In the genomic region with DNA sequence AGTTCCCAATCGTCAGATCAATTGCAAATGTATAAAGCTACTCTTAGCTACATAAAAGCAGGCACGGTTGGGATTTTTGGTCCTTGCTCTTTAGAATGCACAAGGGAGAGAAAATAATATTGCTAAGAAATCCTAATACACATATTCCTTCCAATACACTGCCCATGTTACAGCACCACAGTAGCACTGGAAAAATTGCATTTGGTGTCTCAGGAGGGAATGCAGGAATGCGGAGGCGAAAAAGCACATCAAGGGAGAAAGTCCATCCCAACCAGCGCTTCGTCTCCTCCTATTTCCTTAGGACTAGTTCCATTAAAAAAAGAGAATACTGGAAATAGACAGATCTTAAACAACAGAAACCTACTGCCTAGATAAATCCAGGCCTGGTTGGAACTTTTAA, we compare ENCODE assay signal across 28 cellular contexts. TPM values are rescaled to one million over a fixed set of nuclear protein-coding genes. Genes with fewer than 3 reads are reported as not detected.
"Had no signal": no experiment of that assay in that cellular context is flagged by ENCODE, and none has a peak within 500 bp of the region (broad histone marks: within the 10 kb centered on the region; RNA-seq: fewer than 3 reads in every experiment).

No MANE protein-coding gene starts in this region.

- H3K9ac ChIP-seq: KMS-11 had no signal

- H3K4me1 Mint-ChIP-seq: activated naive CD4-positive, alpha-beta T cell treated with anti-CD3 and anti-CD28 coated beads, Interleukin-2, amount 50 U/mL, for 24 hours had no signal

- H3K27me3 ChIP-seq: breast epithelium had no signal

- H3K4me1 ChIP-seq: breast epithelium had no signal

- H3K27me3 Mint-ChIP-seq: activated naive CD4-positive, alpha-beta T cell treated with anti-CD3 and anti-CD28 coated beads, Interleukin-2, amount 50 U/mL, for 24 hours had no signal

- H3K27ac Mint-ChIP-seq: activated CD8-positive, alpha-beta T cell treated with anti-CD3 and anti-CD28 coated beads, Interleukin-2, amount 10 ng/mL, durations not matched to agents 7 days and 5 days; activated naive CD4-positive, alpha-beta T cell treated with anti-CD3 and anti-CD28 coated beads, Interleukin-2, amount 50 U/mL, for 24 hours; activated T-helper 1 cell treated with anti-CD3 and anti-CD28 coated beads, Interleukin-12 subunit alpha, Interleukin-12 subunit beta, Interleukin-2, Interleukin-4 antibody, amounts not matched to agents 30 ng/mL and 10 ng/mL and 1 ng/mL, durations not matched to agents 14 hours and 24 hours and 36 hours had no signal

- H3K4me3 ChIP-seq: breast epithelium, SK-N-MC had no signal

- H3K27ac ChIP-seq: breast epithelium, KMS-11, SK-N-MC, WERI-Rb-1 had no signal

- DNase-seq: activated CD4-positive, alpha-beta T cell treated with anti-CD3 and anti-CD28 coated beads for 4 hours; activated CD4-positive, alpha-beta T cell treated with anti-CD3 and anti-CD28 coated beads, Interleukin-2, amount 50 U/mL, for 4 hours; activated CD8-positive, alpha-beta memory T cell treated with anti-CD3 and anti-CD28 coated beads, Interleukin-2, amount 50 U/mL, for 48 hours; activated CD8-positive, alpha-beta T cell treated with anti-CD3 and anti-CD28 coated beads, Interleukin-2, amount 10 ng/mL, durations not matched to agents 7 days and 5 days; activated effector memory CD4-positive, alpha-beta T cell treated with Interleukin-2 at 50 U/mL for 16 hours; activated naive CD4-positive, alpha-beta T cell; activated T-cell treated with anti-CD3 and anti-CD28 coated beads, Interleukin-2, amount 50 U/mL, for 1 hour; aorta; caudate nucleus; NCI-H1092; NCI-H1417; NCI-H1930; NCI-H2107; NCI-H2171 treated with DMSO at 0.1 percent for 48 hours; NCI-H226; NCI-H526; NCI-H82; RPMI8226; T-helper 1 cell; WERI-Rb-1 had no signal

- H3K9me3 ChIP-seq: breast epithelium had no signal

- H3K4me2 ChIP-seq: KMS-11 had no signal

- ATAC-seq: activated CD4-positive, CD25-positive, alpha-beta regulatory T cell treated with anti-CD3 and anti-CD28 coated beads, Interleukin-2, amount 50 U/mL, for 24 hours; activated CD8-positive, alpha-beta T cell treated with anti-CD3 and anti-CD28 coated beads, Interleukin-2, amount 10 ng/mL, durations not matched to agents 7 days and 5 days; Right ventricle myocardium inferior had no signal

- H3K4me3 Mint-ChIP-seq: activated CD8-positive, alpha-beta T cell treated with anti-CD3 and anti-CD28 coated beads, Interleukin-2, amount 10 ng/mL, durations not matched to agents 7 days and 5 days; activated naive CD4-positive, alpha-beta T cell treated with anti-CD3 and anti-CD28 coated beads, Interleukin-2, amount 50 U/mL, for 24 hours; activated T-helper 1 cell treated with anti-CD3 and anti-CD28 coated beads, Interleukin-12 subunit alpha, Interleukin-12 subunit beta, Interleukin-2, Interleukin-4 antibody, amounts not matched to agents 30 ng/mL and 10 ng/mL and 1 ng/mL, durations not matched to agents 14 hours and 24 hours and 36 hours had no signal

- H3K9me3 Mint-ChIP-seq: activated naive CD4-positive, alpha-beta T cell treated with anti-CD3 and anti-CD28 coated beads, Interleukin-2, amount 50 U/mL, for 24 hours; activated T-helper 1 cell treated with anti-CD3 and anti-CD28 coated beads, Interleukin-12 subunit alpha, Interleukin-12 subunit beta, Interleukin-2, Interleukin-4 antibody, amounts not matched to agents 30 ng/mL and 10 ng/mL and 1 ng/mL, durations not matched to agents 14 hours and 24 hours and 36 hours had no signal

- H3K36me3 ChIP-seq: breast epithelium, WERI-Rb-1 had no signal

RNA-seq across cellular contexts. Expression of a gene that starts 23.9 kb away (rescaled TPM):
- total RNA-seq: OCI-LY7 had no signal
